In genomic region chr6:168274046-168274952, GRCh38 we compare ENCODE assay signal across 1 cellular context.
TF ChIP-seq lines count a peak whose summit lies in the region.

No MANE protein-coding gene starts in this region.

TF ChIP-seq in HepG2, 621 proteins besides CTCF, POLR2A, EP300 and RAD21 (continued from another document and continues in another):
- 0 out of 4 replicates have a peak, but pooled peaks of 1 of the 2 experiments have one; percentile 19 for TF ChIP-seq REST (IDR thresholded peaks at IDR 0.05; ENCODE audit: borderline replicate concordance in 1 of 2, low read depth in 1 of 2, low read length in 2 of 2)
- TF ChIP-seq DPF2 (CRISPR knock-in tag; IDR thresholded peaks at IDR 0.05; ENCODE audit: borderline replicate concordance, low read depth) = peak; percentile 49; the same call in 1 of the 2 replicates
- TF ChIP-seq ZXDC (CRISPR knock-in tag; IDR thresholded peaks at IDR 0.05) = 0 out of 2 replicates have a peak, but pooled peaks have one; percentile 75
- TF ChIP-seq PRDM10 (CRISPR knock-in tag; IDR thresholded peaks at IDR 0.05; ENCODE audit: low read depth) = peak; percentile 90
- 0 out of 2 replicates have a peak, but pooled peaks have one; percentile 48 for TF ChIP-seq ZSCAN31 (CRISPR knock-in tag; IDR thresholded peaks at IDR 0.05; ENCODE audit: low read depth)
- no peak for TF ChIP-seq SP1 (IDR thresholded peaks at IDR 0.05)
- 0 out of 2 replicates have a peak, but pooled peaks have one; percentile 10 for TF ChIP-seq SP1 (CRISPR knock-in tag; IDR thresholded peaks at IDR 0.05)
- TF ChIP-seq MXD4 (CRISPR knock-in tag; IDR thresholded peaks at IDR 0.05) = no peak
- no peak for TF ChIP-seq ZKSCAN1 (IDR thresholded peaks at IDR 0.05; ENCODE audit: low read length)
- no peak for TF ChIP-seq JUN (CRISPR knock-in tag; IDR thresholded peaks at IDR 0.05)
- TF ChIP-seq MEIS2 (CRISPR knock-in tag; IDR thresholded peaks at IDR 0.05) = no peak
- TF ChIP-seq MYPOP (CRISPR knock-in tag; IDR thresholded peaks at IDR 0.05) = peak; percentile 76
- TF ChIP-seq YEATS2 (CRISPR knock-in tag; IDR thresholded peaks at IDR 0.05; ENCODE audit: borderline replicate concordance) = peak; percentile 56; the same call in 1 of the 2 replicates
- TF ChIP-seq ZNF710 (CRISPR knock-in tag; IDR thresholded peaks at IDR 0.05; ENCODE audit: borderline replicate concordance) = peak; percentile 73
- no peak for TF ChIP-seq ONECUT2 (CRISPR knock-in tag; IDR thresholded peaks at IDR 0.05)
- no peak for TF ChIP-seq THYN1 (CRISPR knock-in tag; IDR thresholded peaks at IDR 0.05; ENCODE audit: borderline replicate concordance, low read depth)
- peak; percentile 43 for TF ChIP-seq FOSL2 (CRISPR knock-in tag; IDR thresholded peaks at IDR 0.05)
- no peak; the same call in 1 of the 2 replicates for TF ChIP-seq ZNF543 (CRISPR knock-in tag; IDR thresholded peaks at IDR 0.05)
- no peak for TF ChIP-seq TRAFD1 (CRISPR knock-in tag; IDR thresholded peaks at IDR 0.05; ENCODE audit: borderline replicate concordance)
- TF ChIP-seq NFATC3 (CRISPR knock-in tag; IDR thresholded peaks at IDR 0.05) = 0 out of 2 replicates have a peak, but pooled peaks have one; percentile 34
- no peak for TF ChIP-seq ZNF646 (CRISPR knock-in tag; IDR thresholded peaks at IDR 0.05)
- TF ChIP-seq ZNF569 (CRISPR knock-in tag; IDR thresholded peaks at IDR 0.05; ENCODE audit: borderline replicate concordance) = no peak
- 0 out of 2 replicates have a peak, but pooled peaks have one; percentile 10 for TF ChIP-seq ZNF570 (CRISPR knock-in tag; IDR thresholded peaks at IDR 0.05; ENCODE audit: borderline replicate concordance)
- peak; percentile 78 for TF ChIP-seq PPARG (CRISPR knock-in tag; conservative IDR thresholded peaks at IDR 0.05)
- peak; percentile 65; the same call in 1 of the 2 replicates for TF ChIP-seq ELF3 (CRISPR knock-in tag; IDR thresholded peaks at IDR 0.05)
- peak; percentile 37 for TF ChIP-seq ASH2L (IDR thresholded peaks at IDR 0.05; ENCODE audit: insufficient read length, low read depth, low read length)
- no peak for TF ChIP-seq ZNF766 (CRISPR knock-in tag; IDR thresholded peaks at IDR 0.05; ENCODE audit: borderline replicate concordance)
- peak; percentile 4 for TF ChIP-seq STAG1 (CRISPR knock-in tag; IDR thresholded peaks at IDR 0.05)
- no peak for TF ChIP-seq NR3C1 (CRISPR knock-in tag; IDR thresholded peaks at IDR 0.05)
- no peak; the same call in 1 of the 2 replicates for TF ChIP-seq ZNF326 (CRISPR knock-in tag; IDR thresholded peaks at IDR 0.05; ENCODE audit: borderline replicate concordance)
- TF ChIP-seq FOXP1 (IDR thresholded peaks at IDR 0.05) = no peak
- peak; percentile 65 for TF ChIP-seq FOXP1 (CRISPR knock-in tag; IDR thresholded peaks at IDR 0.05)
- no peak for TF ChIP-seq ZBTB46 (CRISPR knock-in tag; IDR thresholded peaks at IDR 0.05; ENCODE audit: borderline replicate concordance)
